18 cellular contexts compared by ENCODE assay signal in the genomic region with DNA sequence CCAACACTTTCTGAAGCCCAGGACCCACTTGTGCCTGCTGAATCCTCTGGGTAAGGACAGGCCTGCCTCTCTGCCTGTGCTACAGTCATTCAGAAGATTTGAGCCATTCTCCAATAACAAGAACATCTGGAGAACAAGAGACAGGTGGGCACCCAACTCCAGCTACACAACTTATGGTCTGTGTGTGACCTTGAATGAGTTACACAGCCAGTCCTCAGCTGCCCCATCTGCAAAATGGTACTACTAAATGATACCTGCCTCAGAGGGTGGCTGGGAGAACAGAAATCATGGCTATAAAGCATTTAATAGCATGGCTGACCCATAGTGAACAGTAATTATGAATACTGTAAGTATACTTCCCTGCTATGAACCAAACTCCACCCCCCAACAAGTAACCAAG. TPM values are rescaled to one million over a fixed set of nuclear protein-coding genes. Genes with fewer than 3 reads are reported as not detected.
DNase-seq lines count a peak whose midpoint lies in the region; ATAC-seq, FAIRE-seq and TF ChIP-seq lines count a peak whose summit lies in the region.
"Had no signal": no experiment of that assay in that cellular context is flagged by ENCODE, and none has a peak within 500 bp of the region (broad histone marks: within the 10 kb centered on the region; RNA-seq: fewer than 3 reads in every experiment).

No MANE protein-coding gene starts in this region.

- H3K4me3 Mint-ChIP-seq in osteocyte (ENCODE audit: unreplicated experiment), result no peak overlapping the region
- H3K4me3 Mint-ChIP-seq: B cell had no signal

- intact Hi-C loops in prostate gland (cut with DNase I), result no loop called here

- peak overlapping the region; percentile 87 for H3K4me2 ChIP-seq in GM23248 (ENCODE audit: unreplicated experiment)
- peak overlapping the region; percentile 45 for H3K4me2 ChIP-seq in Loucy (ENCODE audit: low read depth, low read length, poor library complexity, severe bottlenecking)
- H3K4me2 ChIP-seq: KMS-11 had no signal

- no peaks in the 10 kb centered on the region for H3K9me3 Mint-ChIP-seq in osteocyte (ENCODE audit: unreplicated experiment)
- H3K9me3 Mint-ChIP-seq: CD4-positive, CD25-positive, alpha-beta regulatory T cell had no signal

- peak overlapping the region; percentile 10 for H3K27ac Mint-ChIP-seq in osteocyte (ENCODE audit: unreplicated experiment)
- H3K27ac Mint-ChIP-seq: CD4-positive, CD25-positive, alpha-beta regulatory T cell had no signal

- H3K36me3 ChIP-seq in GM23248 (ENCODE audit: low read depth), result peaks cover 48% of the 10 kb centered on the region
- H3K36me3 ChIP-seq in Loucy (ENCODE audit: insufficient read depth, low read length), result peaks cover 11% of the 10 kb centered on the region; the same call in 1 of the 2 replicates
- H3K36me3 ChIP-seq in prostate gland, result peaks cover 0 to 6% of the 10 kb centered on the region in 2 donors

- no peaks in the 10 kb centered on the region for H3K27me3 ChIP-seq in GM23248 (replicated peaks; ENCODE audit: insufficient read depth)
- H3K27me3 ChIP-seq in Loucy (ENCODE audit: insufficient read depth, low read length, poor library complexity, severe bottlenecking), result no peaks in the 10 kb centered on the region
- H3K27me3 ChIP-seq in prostate gland (replicated peaks; ENCODE audit: insufficient read depth), result no peaks in the 10 kb centered on the region
- H3K27me3 ChIP-seq: MG63 had no signal

- in situ Hi-C loops in GM23248 (cut with MboI), result no loop called here

- peaks cover 23% of the 10 kb centered on the region for H3K36me3 Mint-ChIP-seq in osteocyte (ENCODE audit: unreplicated experiment)

- H2AFZ ChIP-seq in GM23248 (no peak overlapping the region), Loucy (ENCODE audit: low read length) (no peak overlapping the region)

- TF ChIP-seq CTCF in Loucy (conservative IDR thresholded peaks at IDR 0.05; ENCODE audit: low read length), result no peak
- TF ChIP-seq CTCF in osteocyte (IDR thresholded peaks at IDR 0.05), result no peak
- TF ChIP-seq CTCF in prostate gland (IDR thresholded peaks at IDR 0.05), result no peak

- H3K27ac ChIP-seq in GM23248 (no peak overlapping the region), prostate gland (no peak overlapping the region)
- H3K27ac ChIP-seq: KMS-11 had no signal

- H3K4me1 ChIP-seq in GM23248 (ENCODE audit: insufficient read depth), result peaks cover 40% of the 10 kb centered on the region
- peaks cover 37% of the 10 kb centered on the region for H3K4me1 ChIP-seq in Loucy (ENCODE audit: insufficient read depth, low read length, poor library complexity, severe bottlenecking)
- peaks cover 8% of the 10 kb centered on the region for H3K4me1 ChIP-seq in prostate gland (replicated peaks)

- TF ChIP-seq POLR2A in prostate gland (IDR thresholded peaks at IDR 0.05) (no peak), GM12891 (IDR thresholded peaks at IDR 0.05; ENCODE audit: low read depth, low read length) (no peak)

- H3K4me3 ChIP-seq in GM23248 (peak overlapping the region; percentile 80; the same call in 1 of the 2 replicates), Loucy (ENCODE audit: low read length, poor library complexity, severe bottlenecking) (peak overlapping the region; percentile 0), prostate gland (no peak overlapping the region)
- H3K4me3 ChIP-seq: MG63 had no signal

- H3F3A ChIP-seq in GM23248 (ENCODE audit: insufficient read depth), result peaks cover 31% of the 10 kb centered on the region
- H3F3A ChIP-seq in Loucy (ENCODE audit: low read depth), result no peaks in the 10 kb centered on the region

- DNase-seq in GM23248 (no peak), islet precursor cell (peak; percentile 36), osteocyte (ENCODE audit: extremely low spot score, unreplicated experiment) (peak; percentile 23), prostate gland (ENCODE audit: low spot score) (no peak), GM12891 (ENCODE audit: insufficient read length, low spot score) (no peak)
- DNase-seq: Caco-2; CD4-positive, CD25-positive, alpha-beta regulatory T cell; MG63; NCI-H1092 treated with DMSO at 0.1 percent for 48 hours; NCI-H2081 treated with DMSO at 0.1 percent for 48 hours; NCI-H510A; NCI-H82; PC-3 had no signal

- H3K9ac ChIP-seq in GM23248, result no peak overlapping the region
- H3K9ac ChIP-seq in Loucy (ENCODE audit: low read depth, low read length, poor library complexity, severe bottlenecking), result no peak overlapping the region
- H3K9ac ChIP-seq: KMS-11 had no signal

- peaks cover 80% of the 10 kb centered on the region for H3K79me2 ChIP-seq in GM23248 (ENCODE audit: insufficient read depth)
- H3K79me2 ChIP-seq in Loucy (ENCODE audit: insufficient read depth, low read length), result peaks cover 35% of the 10 kb centered on the region

- H4K20me1 ChIP-seq in GM23248 (ENCODE audit: insufficient read depth) (peaks cover 12% of the 10 kb centered on the region; the same call in 1 of the 2 replicates), Loucy (ENCODE audit: insufficient read depth, low read length, poor library complexity, severe bottlenecking) (peaks cover 20% of the 10 kb centered on the region)

- no peak for ATAC-seq in GM18870 (IDR thresholded peaks at IDR 0.05; ENCODE audit: unreplicated experiment)
- ATAC-seq: HCT116, PC-3 had no signal

- H3K9me3 ChIP-seq in GM23248 (ENCODE audit: low read depth) (no peaks in the 10 kb centered on the region), Loucy (ENCODE audit: insufficient read depth, low read depth, low read length) (no peaks in the 10 kb centered on the region), prostate gland (no peaks in the 10 kb centered on the region)
- H3K9me3 ChIP-seq: Caco-2, MG63 had no signal

- no peak for FAIRE-seq in GM12891 (lab: Jason Lieb, UNC)

- H3K4me1 Mint-ChIP-seq in osteocyte (ENCODE audit: unreplicated experiment), result peaks cover 33% of the 10 kb centered on the region

- H3K27me3 Mint-ChIP-seq in osteocyte (ENCODE audit: unreplicated experiment), result no peaks in the 10 kb centered on the region
- H3K27me3 Mint-ChIP-seq: B cell had no signal

- H3K9me2 ChIP-seq in GM23248 (ENCODE audit: insufficient read depth) (no peaks in the 10 kb centered on the region), Loucy (replicated peaks; ENCODE audit: low read depth, low read length) (no peaks in the 10 kb centered on the region)

TF ChIP-seq in GM12891, 5 proteins besides CTCF, POLR2A, EP300 and RAD21:
- TF ChIP-seq POU2F2 (IDR thresholded peaks at IDR 0.05; ENCODE audit: low read depth, low read length) (no peak), POLR2AphosphoS5 (IDR thresholded peaks at IDR 0.05; ENCODE audit: low read depth, low read length) (no peak), TAF1 (IDR thresholded peaks at IDR 0.05; ENCODE audit: low read depth, low read length) (no peak), PAX5 (IDR thresholded peaks at IDR 0.05; ENCODE audit: insufficient read depth, low read length, severe bottlenecking) (no peak), SPI1 (IDR thresholded peaks at IDR 0.05; ENCODE audit: low read depth, low read length) (no peak)

RNA-seq across cellular contexts. Expression of gene CKAP4, which starts 4.2 kb away (rescaled TPM):
- total RNA-seq in GM23248 (2014; rRNA removed; shearing (Covaris generic)), result 210 and 219 TPM in 2 replicates
- 318 and 335 TPM in 2 replicates for polyA plus RNA-seq in GM23248 (2016; fragmentation: Nextera tagmentation; extraction: Ambion mirVana)
- total RNA-seq in osteocyte, result 182 and 197 TPM in 2 replicates
- total RNA-seq in prostate gland, result 10 to 100 TPM; 56.1 to 91.7 TPM
- 5.0 TPM for polyA plus RNA-seq in GM12891 (2012; ENCODE audit: low read depth, missing spikeins)

RNA-seq across cellular contexts. Expression of gene TCP11L2, which starts 58.9 kb away (rescaled TPM):
- total RNA-seq in GM23248 (2014; rRNA removed; shearing (Covaris generic)), result 26.2 and 32.2 TPM in 2 replicates
- polyA plus RNA-seq in GM23248 (2016; fragmentation: Nextera tagmentation; extraction: Ambion mirVana), result 17.7 and 18.9 TPM in 2 replicates
- total RNA-seq in osteocyte (42.7 and 46.9 TPM in 2 replicates), prostate gland (10 to 100 TPM; 20.0 to 30.6 TPM)
- 0.65 TPM for polyA plus RNA-seq in GM12891 (2012; ENCODE audit: low read depth, missing spikeins)

Comparison
In these comparisons a context has a peak if more than half of its experiments do, and no peak if none do; other contexts are left out.
1. DNase-seq: peak in islet precursor cell (single experiment) and osteocyte (single experiment); none in GM23248 (single experiment), prostate gland (single experiment) and GM12891 (single experiment).
2. H3K4me3 ChIP-seq: peak in GM23248 (single experiment) and Loucy (single experiment); none in prostate gland (0 of 2).